In the genomic region with DNA sequence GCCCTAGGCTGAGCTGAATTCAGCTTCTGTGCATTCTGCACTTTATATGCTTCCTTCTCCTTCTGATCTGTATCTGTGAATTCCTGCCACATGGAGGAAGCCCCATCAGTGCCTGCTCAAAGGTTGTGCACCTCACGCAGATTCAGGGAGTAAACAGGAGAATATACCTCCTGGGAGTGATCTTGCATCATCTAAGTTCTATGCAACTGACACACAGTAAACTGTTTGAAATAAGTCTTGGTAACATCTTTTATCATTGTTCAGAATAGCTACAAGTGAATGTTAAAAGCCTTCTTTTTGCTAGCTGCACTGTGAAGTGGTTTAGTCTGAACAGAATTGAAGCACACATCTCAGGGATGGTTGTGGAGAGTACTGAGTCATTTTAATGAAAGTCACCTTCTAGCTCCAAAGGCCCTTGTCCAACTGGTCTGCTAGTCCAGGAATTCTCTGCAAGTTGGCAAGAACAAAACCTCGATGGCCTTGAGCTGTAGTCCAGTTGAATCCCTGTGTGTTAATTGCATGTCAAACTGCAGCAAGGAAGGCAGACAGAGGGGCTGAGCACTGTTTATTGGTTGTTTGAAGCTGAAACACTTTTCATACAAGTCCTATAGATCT, we compare ENCODE assay signal across 11 cellular contexts.
"Had no signal": no experiment of that assay in that cellular context is flagged by ENCODE, and none has a peak within 500 bp of the region (broad histone marks: within the 10 kb centered on the region; RNA-seq: fewer than 3 reads in every experiment).

No MANE protein-coding gene starts in this region.

- ATAC-seq: psoas muscle had no signal

- H3K27me3 ChIP-seq: ascending aorta, colonic mucosa had no signal

- H3K36me3 ChIP-seq: ascending aorta, colonic mucosa had no signal

- H3K9me3 ChIP-seq: ascending aorta, colonic mucosa, psoas muscle had no signal

- H3K4me1 ChIP-seq: ascending aorta, colonic mucosa, psoas muscle had no signal

- H3K27ac ChIP-seq: ascending aorta, colonic mucosa, psoas muscle had no signal

- DNase-seq: activated CD4-positive, alpha-beta memory T cell treated with anti-CD3 and anti-CD28 coated beads for 36 hours; activated naive CD8-positive, alpha-beta T cell treated with anti-CD3 and anti-CD28 coated beads, Interleukin-2, amount 10 ng/mL, durations not matched to agents 7 days and 5 days; activated T-cell treated with anti-CD3 and anti-CD28 coated beads, Interleukin-2, amount 50 U/mL, for 48 hours; caudate nucleus; colonic mucosa; kidney; midbrain; psoas muscle; stimulated activated CD4-positive, alpha-beta T cell treated with anti-CD3 and anti-CD28 coated beads, Interleukin-4, amount 100 ng/mL, for 1 hour; SW 1271 had no signal

- H3K4me3 ChIP-seq: ascending aorta, colonic mucosa, psoas muscle had no signal
